2 cellular contexts compared by ENCODE assay signal in genomic region chr5:78594946-78595921, GRCh38.
TF ChIP-seq lines count a peak whose summit lies in the region.

No MANE protein-coding gene starts in this region.

TF ChIP-seq in SK-N-SH treated with all-trans-retinoic acid at 6 μM for 48 hours, 23 proteins besides CTCF, POLR2A, EP300 and RAD21 (continued from another document):
- TF ChIP-seq CSDC2 (CRISPR knock-in tag; IDR thresholded peaks at IDR 0.05) (peak; percentile 94), RARB (CRISPR knock-in tag; IDR thresholded peaks at IDR 0.05) (no peak; the same call in 1 of the 2 replicates), BACH2 (CRISPR knock-in tag; IDR thresholded peaks at IDR 0.05; ENCODE audit: borderline replicate concordance) (no peak), PPARA (CRISPR knock-in tag; IDR thresholded peaks at IDR 0.05; ENCODE audit: borderline replicate concordance) (no peak), ZC3H10 (CRISPR knock-in tag; IDR thresholded peaks at IDR 0.05) (0 out of 2 replicates have a peak, but pooled peaks have one; percentile 43), OSR1 (CRISPR knock-in tag; IDR thresholded peaks at IDR 0.05) (peak; percentile 66; the same call in 1 of the 2 replicates), TOX (CRISPR knock-in tag; IDR thresholded peaks at IDR 0.05; ENCODE audit: borderline replicate concordance) (no peak), ZFP3 (CRISPR knock-in tag; IDR thresholded peaks at IDR 0.05) (peak; percentile 55; the same call in 1 of the 2 replicates), ARNTL (CRISPR knock-in tag; IDR thresholded peaks at IDR 0.05; ENCODE audit: borderline replicate concordance, low read depth) (no peak), ZFP30 (CRISPR knock-in tag; IDR thresholded peaks at IDR 0.05) (0 out of 2 replicates have a peak, but pooled peaks have one; percentile 5), ISL1 (CRISPR knock-in tag; IDR thresholded peaks at IDR 0.05) (peak; percentile 66), TCF4 (CRISPR knock-in tag; IDR thresholded peaks at IDR 0.05; ENCODE audit: borderline replicate concordance) (no peak), ZNF70 (CRISPR knock-in tag; IDR thresholded peaks at IDR 0.05) (no peak), CREB5 (CRISPR knock-in tag; IDR thresholded peaks at IDR 0.05; ENCODE audit: low read depth) (peak; percentile 69; the same call in 1 of the 2 replicates), ESRRG (CRISPR knock-in tag; IDR thresholded peaks at IDR 0.05) (no peak), GLIS3 (CRISPR knock-in tag; IDR thresholded peaks at IDR 0.05) (peak; percentile 34; the same call in 1 of the 2 replicates)
- TF ChIP-seq, protein P1, sequence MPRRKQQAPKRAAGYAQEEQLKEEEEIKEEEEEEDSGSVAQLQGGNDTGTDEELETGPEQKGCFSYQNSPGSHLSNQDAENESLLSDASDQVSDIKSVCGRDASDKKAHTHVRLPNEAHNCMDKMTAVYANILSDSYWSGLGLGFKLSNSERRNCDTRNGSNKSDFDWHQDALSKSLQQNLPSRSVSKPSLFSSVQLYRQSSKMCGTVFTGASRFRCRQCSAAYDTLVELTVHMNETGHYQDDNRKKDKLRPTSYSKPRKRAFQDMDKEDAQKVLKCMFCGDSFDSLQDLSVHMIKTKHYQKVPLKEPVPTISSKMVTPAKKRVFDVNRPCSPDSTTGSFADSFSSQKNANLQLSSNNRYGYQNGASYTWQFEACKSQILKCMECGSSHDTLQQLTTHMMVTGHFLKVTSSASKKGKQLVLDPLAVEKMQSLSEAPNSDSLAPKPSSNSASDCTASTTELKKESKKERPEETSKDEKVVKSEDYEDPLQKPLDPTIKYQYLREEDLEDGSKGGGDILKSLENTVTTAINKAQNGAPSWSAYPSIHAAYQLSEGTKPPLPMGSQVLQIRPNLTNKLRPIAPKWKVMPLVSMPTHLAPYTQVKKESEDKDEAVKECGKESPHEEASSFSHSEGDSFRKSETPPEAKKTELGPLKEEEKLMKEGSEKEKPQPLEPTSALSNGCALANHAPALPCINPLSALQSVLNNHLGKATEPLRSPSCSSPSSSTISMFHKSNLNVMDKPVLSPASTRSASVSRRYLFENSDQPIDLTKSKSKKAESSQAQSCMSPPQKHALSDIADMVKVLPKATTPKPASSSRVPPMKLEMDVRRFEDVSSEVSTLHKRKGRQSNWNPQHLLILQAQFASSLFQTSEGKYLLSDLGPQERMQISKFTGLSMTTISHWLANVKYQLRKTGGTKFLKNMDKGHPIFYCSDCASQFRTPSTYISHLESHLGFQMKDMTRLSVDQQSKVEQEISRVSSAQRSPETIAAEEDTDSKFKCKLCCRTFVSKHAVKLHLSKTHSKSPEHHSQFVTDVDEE (CRISPR knock-in tag; IDR thresholded peaks at IDR 0.05), result no peak
- TF ChIP-seq, protein P2, sequence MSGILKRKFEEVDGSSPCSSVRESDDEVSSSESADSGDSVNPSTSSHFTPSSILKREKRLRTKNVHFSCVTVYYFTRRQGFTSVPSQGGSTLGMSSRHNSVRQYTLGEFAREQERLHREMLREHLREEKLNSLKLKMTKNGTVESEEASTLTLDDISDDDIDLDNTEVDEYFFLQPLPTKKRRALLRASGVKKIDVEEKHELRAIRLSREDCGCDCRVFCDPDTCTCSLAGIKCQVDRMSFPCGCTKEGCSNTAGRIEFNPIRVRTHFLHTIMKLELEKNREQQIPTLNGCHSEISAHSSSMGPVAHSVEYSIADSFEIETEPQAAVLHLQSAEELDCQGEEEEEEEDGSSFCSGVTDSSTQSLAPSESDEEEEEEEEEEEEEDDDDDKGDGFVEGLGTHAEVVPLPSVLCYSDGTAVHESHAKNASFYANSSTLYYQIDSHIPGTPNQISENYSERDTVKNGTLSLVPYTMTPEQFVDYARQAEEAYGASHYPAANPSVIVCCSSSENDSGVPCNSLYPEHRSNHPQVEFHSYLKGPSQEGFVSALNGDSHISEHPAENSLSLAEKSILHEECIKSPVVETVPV (CRISPR knock-in tag; IDR thresholded peaks at IDR 0.05), result no peak

TF ChIP-seq in WTC11, 78 proteins besides CTCF, POLR2A, EP300 and RAD21 (continued from another document):
- TF ChIP-seq ATF2 (CRISPR knock-in tag; IDR thresholded peaks at IDR 0.05; ENCODE audit: borderline replicate concordance, low read depth) (no peak), PRRX2 (CRISPR knock-in tag; IDR thresholded peaks at IDR 0.05) (no peak), NFATC4 (CRISPR knock-in tag; IDR thresholded peaks at IDR 0.05) (no peak), TP53 (CRISPR knock-in tag; IDR thresholded peaks at IDR 0.05) (no peak)
